8 cellular contexts compared by ENCODE assay signal in genomic region chr16:2213817-2214720, GRCh38. TPM values are rescaled to one million over a fixed set of nuclear protein-coding genes. Genes with fewer than 3 reads are reported as not detected.
DNase-seq lines count a peak whose midpoint lies in the region; ATAC-seq and TF ChIP-seq lines count a peak whose summit lies in the region.

No MANE protein-coding gene starts in this region.

- H3K27ac ChIP-seq in DND-41 (ENCODE audit: low read length): peak overlapping the region; percentile 93
- H3K27ac ChIP-seq in H9 (ENCODE audit: insufficient read length, low read depth, low read length): no peak overlapping the region
- H3K27ac ChIP-seq in RWPE1: peak overlapping the region; percentile 93
- peak overlapping the region in 1 of 2 donors; percentile 51 for H3K27ac ChIP-seq in prostate gland

- peaks cover 29% of the 10 kb centered on the region for H4K20me1 ChIP-seq in DND-41 (ENCODE audit: insufficient read depth, low read length)
- H4K20me1 ChIP-seq in H9 (ENCODE audit: control insufficient read depth, insufficient read depth, insufficient read length): no peaks in the 10 kb centered on the region

- no peak overlapping the region for H2BK120ac ChIP-seq in H9 (ENCODE audit: low read depth, low read length, poor library complexity, severe bottlenecking)

- DNase-seq in DND-41 (no peak), H9 (no peak), RWPE1 (ENCODE audit: low spot score) (no peak), erythroblast (lab: John Stamatoyannopoulos, UW) (peak; percentile 68 to 72), prostate gland (ENCODE audit: low spot score) (no peak), left lobe of liver (ENCODE audit: low spot score) (no peak), NCI-H1048 (lab: John Stamatoyannopoulos, UW) (no peak)

- H3K36me3 ChIP-seq in DND-41 (ENCODE audit: insufficient read depth, low read length): peaks cover 46% of the 10 kb centered on the region
- H3K36me3 ChIP-seq in prostate gland: peaks cover 0 to under 1% of the 10 kb centered on the region in 2 donors

- no peak overlapping the region for H3K23ac ChIP-seq in H9 (ENCODE audit: insufficient read length, low read depth, low read length)

- H3K14ac ChIP-seq in H9 (ENCODE audit: insufficient read depth, low read length): 0 out of 2 replicates have a peak overlapping the region, but pooled peaks have one; percentile 79

- intact Hi-C loops in prostate gland (cut with DNase I): no loop called here

- no peak overlapping the region for H3K56ac ChIP-seq in H9 (ENCODE audit: insufficient read length, low read depth, low read length)

- no peak overlapping the region for H2BK12ac ChIP-seq in H9 (ENCODE audit: insufficient read length, low read depth, low read length)

- CTCF ChIA-PET in RWPE1 (lab: Yijun Ruan, JAX): no interaction called here

- no peak overlapping the region for H4K91ac ChIP-seq in H9 (ENCODE audit: insufficient read length, low read depth, low read length)

- no peaks in the 10 kb centered on the region for H3K9me3 Mint-ChIP-seq in H9

- no peak overlapping the region for H4K5ac ChIP-seq in H9 (ENCODE audit: insufficient read length, low read depth, low read length)

- peaks cover 13 to 18% of the 10 kb centered on the region in 2 experiments for H3K4me1 Mint-ChIP-seq in H9

- no peak overlapping the region for H4K8ac ChIP-seq in H9 (replicated peaks; ENCODE audit: insufficient read length, low read depth, low read length)

- WGBS in H9 (ENCODE audit: extremely low coverage, insufficient read length, low lambda C conversion rate): no CpG with 5 or more reads among the region's 99 CpGs
- WGBS in prostate gland: 1% methylated on average over 52 of the region's 99 CpGs

- no peak overlapping the region for H2BK5ac ChIP-seq in H9 (ENCODE audit: insufficient read length, low read length)

- H2AFZ ChIP-seq in DND-41 (ENCODE audit: low read depth, low read length) (peak overlapping the region; percentile 90), H9 (ENCODE audit: low read length) (no peak overlapping the region)

- no peak overlapping the region for H3T11ph ChIP-seq in H9 (ENCODE audit: low read length)

- no peaks in the 10 kb centered on the region for H3K27me3 ChIP-seq in DND-41 (ENCODE audit: insufficient read depth, low read length, poor library complexity)
- no peaks in the 10 kb centered on the region for H3K27me3 ChIP-seq in H9 (ENCODE audit: insufficient read depth, low read length)
- no peaks in the 10 kb centered on the region for H3K27me3 ChIP-seq in prostate gland (replicated peaks; ENCODE audit: insufficient read depth)

- H3K4me3 ChIP-seq in DND-41 (ENCODE audit: low read depth in 1 of 2, low read length in 2 of 2): peak overlapping the region; percentile 94 to 98
- peak overlapping the region; percentile 59 to 70 for H3K4me3 ChIP-seq in prostate gland

- no peak for TF ChIP-seq POLR2A in erythroblast (IDR thresholded peaks at IDR 0.05; ENCODE audit: low read length)
- no peak for TF ChIP-seq POLR2A in prostate gland (IDR thresholded peaks at IDR 0.05)

- H3K4me1 ChIP-seq in DND-41 (ENCODE audit: insufficient read depth, low read length) (peaks cover 36% of the 10 kb centered on the region), H9 (ENCODE audit: insufficient read depth, low read length) (no peaks in the 10 kb centered on the region), prostate gland (replicated peaks) (peaks cover 19% of the 10 kb centered on the region)

- peaks cover 6% of the 10 kb centered on the region for H3K79me1 ChIP-seq in H9 (ENCODE audit: insufficient read depth, low read depth, low read length, poor library complexity, severe bottlenecking)

- H3K9ac ChIP-seq in DND-41 (ENCODE audit: low read depth, low read length): peak overlapping the region; percentile 99
- peak overlapping the region; percentile 83 for H3K9ac ChIP-seq in H9 (ENCODE audit: extremely low read depth, insufficient read length, low read length)

- no peaks in the 10 kb centered on the region for H3K27me3 Mint-ChIP-seq in H9 (ENCODE audit: low read depth)

- H3K9me3 ChIP-seq in DND-41 (ENCODE audit: insufficient read depth, low read length, severe bottlenecking) (no peaks in the 10 kb centered on the region), H9 (ENCODE audit: control insufficient read depth, low read depth, low read length) (no peaks in the 10 kb centered on the region), prostate gland (no peaks in the 10 kb centered on the region)

- no peak overlapping the region for H2BK15ac ChIP-seq in H9 (ENCODE audit: low read depth, low read length)

- 0 out of 7 replicates have a peak overlapping the region, but pooled peaks of 2 of the 3 experiments have one; percentile 13 to 31 for H3K27ac Mint-ChIP-seq in H9

- peak overlapping the region; percentile 99 for H3K4me2 ChIP-seq in DND-41 (ENCODE audit: insufficient read depth, low read length)
- peak overlapping the region; percentile 75 for H3K4me2 ChIP-seq in H9 (ENCODE audit: insufficient read depth, insufficient read length, low read length)

- H3K4me3 Mint-ChIP-seq in H9: peak overlapping the region; percentile 77 to 86

- H3K4ac ChIP-seq in H9 (ENCODE audit: low read depth, low read length): no peak overlapping the region

- peaks cover 8% of the 10 kb centered on the region for H3K23me2 ChIP-seq in H9 (ENCODE audit: insufficient read length, low read depth, low read length, poor library complexity, severe bottlenecking)

- ATAC-seq in DND-41 (ENCODE audit: insufficient read depth, low read depth) (no peak), left lobe of liver (no peak), HG03571 (IDR thresholded peaks at IDR 0.05; ENCODE audit: unreplicated experiment) (no peak)

- no peak overlapping the region for H2BK20ac ChIP-seq in H9 (ENCODE audit: low read depth, low read length, poor library complexity, severe bottlenecking)

- POLR2A ChIA-PET in RWPE1 (lab: Yijun Ruan, JAX; ENCODE audit: low non-redundant PET): interaction anchor here (0.5 to 0.6 kb wide), 2 partner anchors 36 to 52 kb away, joined by 4 to 5 read pairs; no protein-coding TSS in a partner anchor

- H3K36me3 Mint-ChIP-seq in H9 (ENCODE audit: insufficient read depth in 1 of 3, low read depth in 3 of 3): peaks cover 9 to 25% (median 19%) of the 10 kb centered on the region in 3 experiments; a peak in 6 of 7 replicates

- peaks cover 41% of the 10 kb centered on the region for H3K79me2 ChIP-seq in DND-41 (ENCODE audit: insufficient read depth, low read length)
- peaks cover 6% of the 10 kb centered on the region; the same call in 1 of the 2 replicates for H3K79me2 ChIP-seq in H9 (ENCODE audit: insufficient read depth, low read length)

- no peak overlapping the region for H2AK5ac ChIP-seq in H9 (ENCODE audit: insufficient read length, low read length)

- no peak for TF ChIP-seq CTCF in DND-41 (IDR thresholded peaks at IDR 0.05; ENCODE audit: borderline replicate concordance, extremely low read depth, low read length, poor library complexity, severe bottlenecking)
- TF ChIP-seq CTCF in H9 (conservative IDR thresholded peaks at IDR 0.05): 0 out of 3 replicates have a peak, but pooled peaks have one; percentile 9
- TF ChIP-seq CTCF in RWPE1 (conservative IDR thresholded peaks at IDR 0.05; ENCODE audit: low read depth): no peak
- TF ChIP-seq CTCF in prostate gland (IDR thresholded peaks at IDR 0.05): no peak

- no peak overlapping the region for H3K18ac ChIP-seq in H9 (ENCODE audit: insufficient read length, low read depth, low read length)

RNA-seq across cellular contexts. Expression of gene PGP, which starts 0.6 kb away (rescaled TPM):
- 37.4 and 38.3 TPM in 2 replicates for total RNA-seq in H9 (2021)
- 10 to 100 TPM; 12.7 to 23.7 TPM for total RNA-seq in prostate gland
- total RNA-seq in left lobe of liver: 7.5 TPM

RNA-seq across cellular contexts. Expression of gene BRICD5, which starts 3.4 kb away (rescaled TPM):
- total RNA-seq in H9 (2021) (10.8 and 11.9 TPM in 2 replicates), prostate gland (10 to 100 TPM; 18.4 to 26.2 TPM), left lobe of liver (5.3 TPM)

RNA-seq across cellular contexts. Expression of gene MLST8, which starts 8.8 kb away (rescaled TPM):
- total RNA-seq in H9 (2021) (74.5 and 75.9 TPM in 2 replicates), prostate gland (100 to 1,000 TPM in 1 of 2 donors, 10 to 100 TPM in 1; 55.9 to 110 TPM), left lobe of liver (16.9 TPM)

RNA-seq across cellular contexts. Expression of gene E4F1, which starts 9.3 kb away (rescaled TPM):
- 35.9 and 37.6 TPM in 2 replicates for total RNA-seq in H9 (2021)
- 10 to 100 TPM; 38.7 to 69.1 TPM for total RNA-seq in prostate gland
- 12.7 TPM for total RNA-seq in left lobe of liver

RNA-seq across cellular contexts. Expression of gene CASKIN1, which starts 17.7 kb away (rescaled TPM):
- 7.9 and 9.3 TPM in 2 replicates for total RNA-seq in H9 (2021)
- 1 to 10 TPM in 1 of 2 donors, under 1 TPM in 1; 0.77 to 5.3 TPM for total RNA-seq in prostate gland
- 0.05 TPM for total RNA-seq in left lobe of liver

Comparison
In these comparisons a context has a peak if more than half of its experiments do, and no peak if none do; other contexts are left out.
1. DNase-seq: peak in erythroblast (2 of 2); none in DND-41 (single experiment), H9 (single experiment), RWPE1 (single experiment), prostate gland (single experiment), left lobe of liver (single experiment) and NCI-H1048 (single experiment).